8 cellular contexts compared by ENCODE assay signal in genomic region chr17:49260011-49260921, GRCh38. TPM values are rescaled to one million over a fixed set of nuclear protein-coding genes. Genes with fewer than 3 reads are reported as not detected.
DNase-seq lines count a peak whose midpoint lies in the region; ATAC-seq and TF ChIP-seq lines count a peak whose summit lies in the region.

No MANE protein-coding gene starts in this region.

- peak overlapping the region; percentile 58 for H3K4me3 ChIP-seq in PC-9
- H3K4me3 ChIP-seq in fibroblast of mammary gland (ENCODE audit: control insufficient read depth, low read depth, low read length) = peak overlapping the region; percentile 49
- H3K4me3 ChIP-seq in naive thymus-derived CD4-positive, alpha-beta T cell (ENCODE audit: low read length) = peak overlapping the region; percentile 64

- CTCF ChIA-PET in PC-9 (lab: Charles Lee) = interaction anchor here (0.7 kb wide), 1 partner anchor 144 kb away, joined by 3 read pairs; no protein-coding TSS in a partner anchor
- CTCF ChIA-PET in naive thymus-derived CD4-positive, alpha-beta T cell (lab: Charles Lee) = interaction anchor here (0.6 kb wide), 1 partner anchor 203 kb away, joined by 3 read pairs; no protein-coding TSS in a partner anchor

- intact Hi-C loops in PC-9 (cut with micrococcal nuclease; ENCODE audit: unreplicated experiment) = no loop called here
- intact Hi-C loops in activated T-helper 1 cell treated with anti-CD3 and anti-CD28 coated beads, Interleukin-12 subunit alpha, Interleukin-12 subunit beta, Interleukin-2, Interleukin-4 antibody, amounts not matched to agents 30 ng/mL and 10 ng/mL and 1 ng/mL, durations not matched to agents 14 hours and 24 hours and 36 hours (cut with micrococcal nuclease) = loop anchor here (1.0 kb wide), 1 partner anchor 30 kb away; the partner anchor contains the start of gene PHOSPHO1
- intact Hi-C loops in naive thymus-derived CD4-positive, alpha-beta T cell (cut with micrococcal nuclease) = loop anchor here in 1 of 2 donors (2.0 kb wide), 1 partner anchor 33 kb away; no protein-coding TSS in a partner anchor

- H3K27me3 Mint-ChIP-seq in activated T-helper 1 cell treated with anti-CD3 and anti-CD28 coated beads, Interleukin-12 subunit alpha, Interleukin-12 subunit beta, Interleukin-2, Interleukin-4 antibody, amounts not matched to agents 30 ng/mL and 10 ng/mL and 1 ng/mL, durations not matched to agents 14 hours and 24 hours and 36 hours (ENCODE audit: insufficient read depth) = peaks cover 24% of the 10 kb centered on the region
- peaks cover 0 to 22% (median 8%) of the 10 kb centered on the region in 5 donors for H3K27me3 Mint-ChIP-seq in naive thymus-derived CD4-positive, alpha-beta T cell
- H3K27me3 Mint-ChIP-seq in stimulated activated memory B cell treated with anti-CD40 and anti-IgM and Interleukin-4, amounts not matched to agents 10 μg/mL and 1 μg/mL and 100 μg/mL, for 72 hours = peaks cover 40% of the 10 kb centered on the region

- no peaks in the 10 kb centered on the region for H3K9me3 ChIP-seq in PC-9 (ENCODE audit: insufficient read depth, low read depth)
- no peaks in the 10 kb centered on the region for H3K9me3 ChIP-seq in naive thymus-derived CD4-positive, alpha-beta T cell (ENCODE audit: control insufficient read depth in 2 of 3, low read length in 3 of 3)

- H3K9me3 Mint-ChIP-seq in activated T-helper 1 cell treated with anti-CD3 and anti-CD28 coated beads, Interleukin-12 subunit alpha, Interleukin-12 subunit beta, Interleukin-2, Interleukin-4 antibody, amounts not matched to agents 30 ng/mL and 10 ng/mL and 1 ng/mL, durations not matched to agents 14 hours and 24 hours and 36 hours = no peaks in the 10 kb centered on the region
- H3K9me3 Mint-ChIP-seq in naive thymus-derived CD4-positive, alpha-beta T cell = no peaks in the 10 kb centered on the region
- H3K9me3 Mint-ChIP-seq in stimulated activated memory B cell treated with anti-CD40 and anti-IgM and Interleukin-4, amounts not matched to agents 10 μg/mL and 1 μg/mL and 100 μg/mL, for 72 hours = no peaks in the 10 kb centered on the region

- peak overlapping the region; percentile 77 for H3K4me3 Mint-ChIP-seq in activated T-helper 1 cell treated with anti-CD3 and anti-CD28 coated beads, Interleukin-12 subunit alpha, Interleukin-12 subunit beta, Interleukin-2, Interleukin-4 antibody, amounts not matched to agents 30 ng/mL and 10 ng/mL and 1 ng/mL, durations not matched to agents 14 hours and 24 hours and 36 hours
- H3K4me3 Mint-ChIP-seq in naive thymus-derived CD4-positive, alpha-beta T cell = peak overlapping the region; percentile 63 to 86 (median 82)
- H3K4me3 Mint-ChIP-seq in stimulated activated memory B cell treated with anti-CD40 and anti-IgM and Interleukin-4, amounts not matched to agents 10 μg/mL and 1 μg/mL and 100 μg/mL, for 72 hours = peak overlapping the region; percentile 76

- H3K36me3 ChIP-seq in PC-9 (ENCODE audit: low read depth) = no peaks in the 10 kb centered on the region
- no peaks in the 10 kb centered on the region for H3K36me3 ChIP-seq in naive thymus-derived CD4-positive, alpha-beta T cell (ENCODE audit: control insufficient read depth in 2 of 3, insufficient read depth in 3 of 3, low read length in 3 of 3)

- H3K79me2 ChIP-seq in PC-9 (ENCODE audit: low read depth) = no peaks in the 10 kb centered on the region

- no TSS peak for BruUV-seq in PC-9 (replicated peaks; lab: Mats Ljungman, UMichigan)

- peak overlapping the region; percentile 81 for H3K4me2 ChIP-seq in PC-9

- H4K20me1 ChIP-seq in PC-9 (ENCODE audit: insufficient read depth) = no peaks in the 10 kb centered on the region

- no peaks in the 10 kb centered on the region for H3K27me3 ChIP-seq in PC-9 (ENCODE audit: insufficient read depth, low read depth)
- no peaks in the 10 kb centered on the region for H3K27me3 ChIP-seq in naive thymus-derived CD4-positive, alpha-beta T cell (ENCODE audit: control insufficient read depth in 2 of 2, insufficient read depth in 2 of 2, low read length in 2 of 2)

- peak overlapping the region; percentile 90 for H2AFZ ChIP-seq in PC-9

- H3F3A ChIP-seq in PC-9 (ENCODE audit: insufficient read depth, low read depth) = peaks cover 10% of the 10 kb centered on the region; the same call in 1 of the 2 replicates

- POLR2A ChIA-PET in PC-9 (lab: Charles Lee; ENCODE audit: unreplicated experiment) = no interaction called here
- POLR2A ChIA-PET in naive thymus-derived CD4-positive, alpha-beta T cell (lab: Charles Lee) = interaction anchor here (0.6 to 0.7 kb wide), 2 partner anchors 18 to 40 kb away, joined by 3 read pairs; no protein-coding TSS in a partner anchor

- H3K36me3 Mint-ChIP-seq in activated T-helper 1 cell treated with anti-CD3 and anti-CD28 coated beads, Interleukin-12 subunit alpha, Interleukin-12 subunit beta, Interleukin-2, Interleukin-4 antibody, amounts not matched to agents 30 ng/mL and 10 ng/mL and 1 ng/mL, durations not matched to agents 14 hours and 24 hours and 36 hours (ENCODE audit: low read depth) = no peaks in the 10 kb centered on the region
- no peaks in the 10 kb centered on the region for H3K36me3 Mint-ChIP-seq in naive thymus-derived CD4-positive, alpha-beta T cell
- no peaks in the 10 kb centered on the region for H3K36me3 Mint-ChIP-seq in stimulated activated memory B cell treated with anti-CD40 and anti-IgM and Interleukin-4, amounts not matched to agents 10 μg/mL and 1 μg/mL and 100 μg/mL, for 72 hours

- 0 out of 2 replicates have a peak, but pooled peaks cover 3% of the 10 kb centered on the region for H3K4me1 ChIP-seq in PC-9 (replicated peaks; ENCODE audit: insufficient read depth)
- H3K4me1 ChIP-seq in naive thymus-derived CD4-positive, alpha-beta T cell (ENCODE audit: control insufficient read depth in 2 of 2, insufficient read depth in 2 of 2, low read length in 2 of 2) = peaks cover 5 to 6% of the 10 kb centered on the region in 2 donors

- peak; percentile 80 for ATAC-seq in naive thymus-derived CD4-positive, alpha-beta T cell
- peak; percentile 87 for ATAC-seq in stimulated activated memory B cell treated with anti-CD40 and anti-IgM and Interleukin-4, amounts not matched to agents 10 μg/mL and 1 μg/mL and 100 μg/mL, for 72 hours

- no peak overlapping the region for H3K27ac ChIP-seq in PC-9
- H3K27ac ChIP-seq in naive thymus-derived CD4-positive, alpha-beta T cell (ENCODE audit: low read depth, low read length) = no peak overlapping the region

- peak; percentile 17 for DNase-seq in NCI-H2196 (lab: John Stamatoyannopoulos, UW; ENCODE audit: unreplicated experiment)
- no peak for DNase-seq in NCI-H2196 treated with DMSO at 0.1 percent for 48 hours (lab: John Stamatoyannopoulos, UW; ENCODE audit: unreplicated experiment)
- peak; percentile 42 to 62 for DNase-seq in PC-9
- DNase-seq in activated T-helper 1 cell treated with anti-CD3 and anti-CD28 coated beads, Interleukin-12 subunit alpha, Interleukin-12 subunit beta, Interleukin-2, Interleukin-4 antibody, amounts not matched to agents 30 ng/mL and 10 ng/mL and 1 ng/mL, durations not matched to agents 14 hours and 24 hours and 36 hours (ENCODE audit: low spot score) = peak; percentile 19
- DNase-seq in fibroblast of mammary gland (ENCODE audit: low read depth) = peak; percentile 92
- peak; percentile 4 to 76 (median 30) for DNase-seq in naive thymus-derived CD4-positive, alpha-beta T cell
- DNase-seq in NCI-H774 (lab: John Stamatoyannopoulos, UW) = no peak

- no peak for TF ChIP-seq CTCF in PC-9 (conservative IDR thresholded peaks at IDR 0.05)
- no peak for TF ChIP-seq CTCF in fibroblast of mammary gland (conservative IDR thresholded peaks at IDR 0.05; ENCODE audit: control insufficient read depth, insufficient read depth, low read depth, low read length)

- H3K4me1 Mint-ChIP-seq in activated T-helper 1 cell treated with anti-CD3 and anti-CD28 coated beads, Interleukin-12 subunit alpha, Interleukin-12 subunit beta, Interleukin-2, Interleukin-4 antibody, amounts not matched to agents 30 ng/mL and 10 ng/mL and 1 ng/mL, durations not matched to agents 14 hours and 24 hours and 36 hours (ENCODE audit: low read depth) = peaks cover 9% of the 10 kb centered on the region
- peaks cover 0 to 10% (median 8%) of the 10 kb centered on the region in 7 donors for H3K4me1 Mint-ChIP-seq in naive thymus-derived CD4-positive, alpha-beta T cell
- H3K4me1 Mint-ChIP-seq in stimulated activated memory B cell treated with anti-CD40 and anti-IgM and Interleukin-4, amounts not matched to agents 10 μg/mL and 1 μg/mL and 100 μg/mL, for 72 hours = peaks cover 9% of the 10 kb centered on the region

- H3K9me2 ChIP-seq in PC-9 (ENCODE audit: insufficient read depth) = no peaks in the 10 kb centered on the region

- peak overlapping the region; percentile 61 for H3K27ac Mint-ChIP-seq in activated T-helper 1 cell treated with anti-CD3 and anti-CD28 coated beads, Interleukin-12 subunit alpha, Interleukin-12 subunit beta, Interleukin-2, Interleukin-4 antibody, amounts not matched to agents 30 ng/mL and 10 ng/mL and 1 ng/mL, durations not matched to agents 14 hours and 24 hours and 36 hours
- peak overlapping the region in 1 of 9 donors; percentile 55 for H3K27ac Mint-ChIP-seq in naive thymus-derived CD4-positive, alpha-beta T cell
- peak overlapping the region; percentile 61 for H3K27ac Mint-ChIP-seq in stimulated activated memory B cell treated with anti-CD40 and anti-IgM and Interleukin-4, amounts not matched to agents 10 μg/mL and 1 μg/mL and 100 μg/mL, for 72 hours

RNA-seq across cellular contexts. Expression of gene PHOSPHO1, which starts 29.7 kb away (rescaled TPM):
- total RNA-seq in PC-9 (2021) = not detected in 2 replicates
- total RNA-seq in activated T-helper 1 cell treated with anti-CD3 and anti-CD28 coated beads, Interleukin-12 subunit alpha, Interleukin-12 subunit beta, Interleukin-2, Interleukin-4 antibody, amounts not matched to agents 30 ng/mL and 10 ng/mL and 1 ng/mL, durations not matched to agents 14 hours and 24 hours and 36 hours = 0.37 TPM in 1 of 2 replicates, not detected in the other
- under 1 TPM in 1 of 5 experiments, not detected in 4; 0.17 TPM for total RNA-seq in naive thymus-derived CD4-positive, alpha-beta T cell
- under 1 TPM; 0.46 to 0.99 TPM for polyA plus RNA-seq in naive thymus-derived CD4-positive, alpha-beta T cell

RNA-seq across cellular contexts. Expression of gene ABI3, which starts 49.8 kb away (rescaled TPM):
- not detected in 2 replicates for total RNA-seq in PC-9 (2021)
- total RNA-seq in activated T-helper 1 cell treated with anti-CD3 and anti-CD28 coated beads, Interleukin-12 subunit alpha, Interleukin-12 subunit beta, Interleukin-2, Interleukin-4 antibody, amounts not matched to agents 30 ng/mL and 10 ng/mL and 1 ng/mL, durations not matched to agents 14 hours and 24 hours and 36 hours = 32.8 and 33.0 TPM in 2 replicates
- total RNA-seq in naive thymus-derived CD4-positive, alpha-beta T cell = 10 to 100 TPM in 3 of 5 experiments, 1 to 10 TPM in 2; 8.2 to 57.8 (median 11.0) TPM
- 10 to 100 TPM; 15.0 to 21.8 TPM for polyA plus RNA-seq in naive thymus-derived CD4-positive, alpha-beta T cell

RNA-seq across cellular contexts. Expression of gene GNGT2, which starts 49.9 kb away (rescaled TPM):
- total RNA-seq in PC-9 (2021) = 7.4 and 9.4 TPM in 2 replicates
- total RNA-seq in activated T-helper 1 cell treated with anti-CD3 and anti-CD28 coated beads, Interleukin-12 subunit alpha, Interleukin-12 subunit beta, Interleukin-2, Interleukin-4 antibody, amounts not matched to agents 30 ng/mL and 10 ng/mL and 1 ng/mL, durations not matched to agents 14 hours and 24 hours and 36 hours = 16.5 and 18.4 TPM in 2 replicates
- 10 to 100 TPM in 2 of 5 experiments, 1 to 10 TPM in 3; 2.8 to 16.9 (median 5.1) TPM for total RNA-seq in naive thymus-derived CD4-positive, alpha-beta T cell
- polyA plus RNA-seq in naive thymus-derived CD4-positive, alpha-beta T cell = 10 to 100 TPM in 1 of 2 donors, 1 to 10 TPM in 1; 8.3 to 11.7 TPM

Comparison
In these comparisons a context has a peak if more than half of its experiments do, and no peak if none do; other contexts are left out.
1. DNase-seq: peak in NCI-H2196 (single experiment), PC-9 (2 of 2), activated T-helper 1 cell treated with anti-CD3 and anti-CD28 coated beads, Interleukin-12 subunit alpha, Interleukin-12 subunit beta, Interleukin-2, Interleukin-4 antibody, amounts not matched to agents 30 ng/mL and 10 ng/mL and 1 ng/mL, durations not matched to agents 14 hours and 24 hours and 36 hours (single experiment), fibroblast of mammary gland (single experiment) and naive thymus-derived CD4-positive, alpha-beta T cell (9 of 9); none in NCI-H2196 treated with DMSO at 0.1 percent for 48 hours (single experiment) and NCI-H774 (single experiment).
2. Peak in every context shown above with its lines, with median percentiles within 50 percentile points of each other: H3K4me3 ChIP-seq and H3K4me3 Mint-ChIP-seq.